10 cellular contexts compared by ENCODE assay signal in the genomic region with DNA sequence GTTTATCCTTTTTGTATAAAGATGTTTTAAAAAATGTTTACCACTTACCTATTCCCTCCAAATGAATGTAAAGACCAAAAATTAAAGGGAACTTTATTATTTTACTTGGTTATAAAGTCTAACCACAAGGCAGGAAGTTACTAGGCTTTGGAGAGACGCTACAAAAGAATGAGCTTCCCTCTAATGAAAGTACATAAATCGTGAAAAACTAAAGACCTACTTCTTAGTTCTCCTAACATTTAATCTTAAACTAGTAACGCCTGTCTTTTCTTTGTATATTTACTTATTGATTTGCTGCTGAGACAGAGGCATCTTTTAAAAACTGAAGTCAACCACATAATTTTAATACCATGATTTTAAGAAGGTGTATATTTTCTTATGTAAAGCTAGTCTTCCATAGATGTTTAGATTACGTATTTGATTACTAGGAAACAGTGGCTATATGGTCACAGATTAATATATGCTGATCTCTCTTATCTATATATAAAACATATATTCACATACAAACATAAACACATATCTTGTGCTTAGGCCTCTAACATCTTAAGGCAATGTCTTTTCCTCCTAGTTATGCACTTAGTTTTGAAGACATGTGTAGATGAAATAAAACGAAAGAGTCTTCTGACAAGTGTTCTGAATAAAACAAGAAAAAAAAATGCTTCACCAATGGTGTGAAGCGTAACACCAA.
A peak's percentile ranks its signal among the peaks of the same experiment; 100 is the strongest.
DNase-seq lines count a peak whose midpoint lies in the region; ATAC-seq and TF ChIP-seq lines count a peak whose summit lies in the region.
"Had no signal": no experiment of that assay in that cellular context is flagged by ENCODE, and none has a peak within 500 bp of the region (broad histone marks: within the 10 kb centered on the region; RNA-seq: fewer than 3 reads in every experiment).

No MANE protein-coding gene starts in this region.

- H3K4me1 ChIP-seq in BLaER1 (peaks cover 25% of the 10 kb centered on the region), esophagus muscularis mucosa (no peaks in the 10 kb centered on the region), ovary (ENCODE audit: insufficient read depth) (no peaks in the 10 kb centered on the region)

- WGBS in esophagus muscularis mucosa: 44% methylated on average over 6 of the region's 6 CpGs
- 5 to 9% (median 6%) methylated on average over 6 of the region's 6 CpGs for WGBS in ovary, 3 donors

- TF ChIP-seq CTCF in esophagus muscularis mucosa (IDR thresholded peaks at IDR 0.05) (no peak), ovary (IDR thresholded peaks at IDR 0.05) (no peak), GM13976 (IDR thresholded peaks at IDR 0.05; ENCODE audit: borderline replicate concordance, control extremely low read depth, extremely low read depth, insufficient read depth, missing control alignments) (no peak)

- H4K20me1 ChIP-seq in BLaER1: no peaks in the 10 kb centered on the region

- H3K27me3 ChIP-seq in BLaER1 (no peaks in the 10 kb centered on the region), esophagus muscularis mucosa (no peaks in the 10 kb centered on the region), ovary (no peaks in the 10 kb centered on the region)

- no peaks in the 10 kb centered on the region for H3K36me3 ChIP-seq in BLaER1
- H3K36me3 ChIP-seq in esophagus muscularis mucosa: no peaks in the 10 kb centered on the region
- H3K36me3 ChIP-seq in ovary: no peaks in the 10 kb centered on the region

- no peak for TF ChIP-seq EP300 in esophagus muscularis mucosa (IDR thresholded peaks at IDR 0.05)
- TF ChIP-seq EP300 in ovary (IDR thresholded peaks at IDR 0.05): no peak

- H3K27ac ChIP-seq in BLaER1: no peak overlapping the region
- peak overlapping the region; percentile 62 to 74 (median 66) for H3K27ac ChIP-seq in esophagus muscularis mucosa (replicated peaks in 1 of 4)
- H3K27ac ChIP-seq in ovary: peak overlapping the region; percentile 39 to 84

- TF ChIP-seq POLR2A in esophagus muscularis mucosa (IDR thresholded peaks at IDR 0.05; ENCODE audit: low read depth): no peak
- no peak for TF ChIP-seq POLR2A in ovary (IDR thresholded peaks at IDR 0.05)

- no peaks in the 10 kb centered on the region for H3K9me3 ChIP-seq in BLaER1
- peaks cover 0 to 6% (median 0%) of the 10 kb centered on the region in 4 donors for H3K9me3 ChIP-seq in esophagus muscularis mucosa
- H3K9me3 ChIP-seq in ovary: peaks cover 0 to 3% of the 10 kb centered on the region in 2 donors

- H3K4me3 ChIP-seq in BLaER1: no peak overlapping the region; the same call in 1 of the 2 replicates
- peak overlapping the region; percentile 30 to 57 (median 44) for H3K4me3 ChIP-seq in esophagus muscularis mucosa
- peak overlapping the region; percentile 46 for H3K4me3 ChIP-seq in ovary

- ATAC-seq in left colon: no peak

- H3K9ac ChIP-seq in BLaER1: no peak overlapping the region

- H3K4me2 ChIP-seq in BLaER1: peak overlapping the region; percentile 63

- peak; percentile 71 for DNase-seq in OCI-M1 (lab: John Stamatoyannopoulos, UW)
- DNase-seq in esophagus muscularis mucosa (ENCODE audit: extremely low spot score): no peak
- DNase-seq in ovary: no peak
- DNase-seq in T-helper 9 cell: no peak
- no peak for DNase-seq in SW 1271 (lab: John Stamatoyannopoulos, UW)
- no peak for DNase-seq in left colon
- DNase-seq in GM13976 (ENCODE audit: low spot score): no peak
- DNase-seq: activated CD8-positive, alpha-beta memory T cell treated with anti-CD3 and anti-CD28 coated beads for 24 hours; DMS79 had no signal

- intact Hi-C loops in esophagus muscularis mucosa (cut with DNase I): loop anchor here (10.0 kb wide), 1 partner anchor 118 kb away; no protein-coding TSS in a partner anchor
- intact Hi-C loops in ovary (cut with DNase I): loop anchor here in 1 of 4 donors (10.0 kb wide), 1 partner anchor 108 kb away; no protein-coding TSS in a partner anchor
- intact Hi-C loops in left colon (cut with DNase I, micrococcal nuclease): no loop called here

- in situ Hi-C loops in GM13976 (cut with MboI; ENCODE audit: low sequenced_read_pairs, unreplicated experiment): no loop called here
